1 cellular context compared by ENCODE assay signal in the genomic region with DNA sequence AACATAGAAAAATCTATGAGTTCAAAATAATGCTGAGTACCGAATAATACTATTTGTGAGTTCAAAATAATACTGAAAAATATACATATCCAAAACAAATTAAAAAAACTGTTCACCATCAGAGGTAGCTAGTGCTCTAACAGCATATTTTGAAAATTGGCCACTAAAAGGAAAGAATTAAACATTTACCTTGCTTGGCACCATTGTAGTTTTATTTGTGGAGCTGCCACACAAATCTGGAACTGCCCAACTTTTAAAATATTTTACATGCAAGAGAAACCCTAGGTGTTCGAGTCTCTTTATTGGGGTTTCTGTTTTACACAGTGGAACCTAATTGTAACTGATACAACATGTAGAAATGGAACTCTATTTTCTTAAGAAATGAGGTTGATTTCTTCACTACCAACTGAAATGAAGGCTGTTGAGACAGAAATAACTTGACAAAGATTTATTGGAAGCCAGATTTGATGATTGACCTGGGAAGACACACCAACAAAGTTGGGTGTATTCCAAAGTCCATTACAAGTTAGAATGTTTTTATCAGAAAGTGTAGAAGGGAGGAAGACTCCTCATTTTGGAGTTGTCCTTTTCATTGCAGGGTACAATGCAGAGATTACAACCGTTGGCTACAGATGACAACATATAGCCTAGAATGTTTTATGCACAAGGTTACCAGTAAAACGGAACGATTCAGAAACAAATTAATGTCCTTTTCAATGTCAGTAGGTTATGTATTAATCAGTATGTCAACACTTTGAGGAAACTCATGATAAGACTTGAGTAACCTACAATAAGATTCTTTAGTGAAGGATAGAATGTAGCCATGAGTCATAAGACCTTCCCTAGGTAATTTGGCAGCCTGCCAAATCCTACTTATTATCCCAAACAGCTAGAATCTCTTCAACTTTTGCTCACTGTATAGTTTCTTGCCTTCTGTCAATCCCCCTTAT.
TF ChIP-seq lines count a peak whose summit lies in the region.

No MANE protein-coding gene starts in this region.

TF ChIP-seq in SK-N-SH, 30 proteins besides CTCF, POLR2A, EP300 and RAD21 (continued from another document):
- TF ChIP-seq, protein P1, sequence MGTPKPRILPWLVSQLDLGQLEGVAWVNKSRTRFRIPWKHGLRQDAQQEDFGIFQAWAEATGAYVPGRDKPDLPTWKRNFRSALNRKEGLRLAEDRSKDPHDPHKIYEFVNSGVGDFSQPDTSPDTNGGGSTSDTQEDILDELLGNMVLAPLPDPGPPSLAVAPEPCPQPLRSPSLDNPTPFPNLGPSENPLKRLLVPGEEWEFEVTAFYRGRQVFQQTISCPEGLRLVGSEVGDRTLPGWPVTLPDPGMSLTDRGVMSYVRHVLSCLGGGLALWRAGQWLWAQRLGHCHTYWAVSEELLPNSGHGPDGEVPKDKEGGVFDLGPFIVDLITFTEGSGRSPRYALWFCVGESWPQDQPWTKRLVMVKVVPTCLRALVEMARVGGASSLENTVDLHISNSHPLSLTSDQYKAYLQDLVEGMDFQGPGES (IDR thresholded peaks at IDR 0.05; ENCODE audit: low read depth, low read length) = no peak
- TF ChIP-seq TAF1 (IDR thresholded peaks at IDR 0.05; ENCODE audit: borderline replicate concordance, low read depth, low read length) (no peak), RFX5 (IDR thresholded peaks at IDR 0.05; ENCODE audit: low read length) (no peak)
